1 cellular context compared by ENCODE assay signal in the genomic region with DNA sequence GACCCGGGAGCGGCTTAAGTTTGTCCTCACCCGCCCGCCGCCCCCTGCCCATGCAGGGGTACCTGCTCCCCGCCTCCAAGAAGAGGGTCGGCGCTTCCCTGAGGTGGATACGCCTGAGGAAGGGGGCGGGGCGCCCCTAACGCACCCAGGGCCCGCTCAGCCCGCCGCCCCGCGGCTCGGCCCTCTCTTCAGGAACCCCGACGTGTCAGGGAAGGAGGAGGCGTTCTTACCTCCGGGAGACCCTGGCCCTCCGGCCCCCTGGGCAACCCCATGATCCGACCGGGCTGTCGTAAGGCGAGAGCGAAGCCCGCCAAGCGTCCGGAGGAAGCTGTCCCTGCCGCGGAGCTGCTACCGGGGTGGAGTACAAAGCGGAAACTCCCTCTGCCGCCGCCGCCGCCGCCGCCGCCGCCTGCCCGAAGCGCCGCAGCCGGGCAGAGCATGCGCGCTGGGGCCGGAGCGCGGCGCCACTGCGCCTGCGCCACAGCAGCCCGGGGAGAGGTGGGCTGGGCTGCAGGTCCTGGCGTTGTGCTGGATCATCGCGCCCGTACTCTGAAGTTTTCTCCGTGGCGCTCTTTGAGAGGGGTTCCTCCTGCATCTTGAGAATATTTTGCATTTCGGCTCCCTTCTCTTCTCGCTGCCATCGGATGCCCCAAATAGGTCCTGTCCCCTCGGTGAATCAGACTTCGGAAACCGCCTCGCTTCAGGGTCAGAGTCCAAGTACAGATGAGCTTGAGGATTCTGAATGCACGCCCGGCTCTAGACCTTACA.
TF ChIP-seq lines count a peak whose summit lies in the region.

A gene with protein sequence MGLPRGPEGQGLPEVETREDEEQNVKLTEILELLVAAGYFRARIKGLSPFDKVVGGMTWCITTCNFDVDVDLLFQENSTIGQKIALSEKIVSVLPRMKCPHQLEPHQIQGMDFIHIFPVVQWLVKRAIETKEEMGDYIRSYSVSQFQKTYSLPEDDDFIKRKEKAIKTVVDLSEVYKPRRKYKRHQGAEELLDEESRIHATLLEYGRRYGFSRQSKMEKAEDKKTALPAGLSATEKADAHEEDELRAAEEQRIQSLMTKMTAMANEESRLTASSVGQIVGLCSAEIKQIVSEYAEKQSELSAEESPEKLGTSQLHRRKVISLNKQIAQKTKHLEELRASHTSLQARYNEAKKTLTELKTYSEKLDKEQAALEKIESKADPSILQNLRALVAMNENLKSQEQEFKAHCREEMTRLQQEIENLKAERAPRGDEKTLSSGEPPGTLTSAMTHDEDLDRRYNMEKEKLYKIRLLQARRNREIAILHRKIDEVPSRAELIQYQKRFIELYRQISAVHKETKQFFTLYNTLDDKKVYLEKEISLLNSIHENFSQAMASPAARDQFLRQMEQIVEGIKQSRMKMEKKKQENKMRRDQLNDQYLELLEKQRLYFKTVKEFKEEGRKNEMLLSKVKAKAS (minus strand): TSS at position 347 of the 768 bp plus-strand sequence. CDS start 75 bp downstream, at position 272.

TF ChIP-seq in HepG2, 621 proteins besides CTCF, POLR2A, EP300 and RAD21 (continued from another document and continues in another):
- TF ChIP-seq, protein P1, sequence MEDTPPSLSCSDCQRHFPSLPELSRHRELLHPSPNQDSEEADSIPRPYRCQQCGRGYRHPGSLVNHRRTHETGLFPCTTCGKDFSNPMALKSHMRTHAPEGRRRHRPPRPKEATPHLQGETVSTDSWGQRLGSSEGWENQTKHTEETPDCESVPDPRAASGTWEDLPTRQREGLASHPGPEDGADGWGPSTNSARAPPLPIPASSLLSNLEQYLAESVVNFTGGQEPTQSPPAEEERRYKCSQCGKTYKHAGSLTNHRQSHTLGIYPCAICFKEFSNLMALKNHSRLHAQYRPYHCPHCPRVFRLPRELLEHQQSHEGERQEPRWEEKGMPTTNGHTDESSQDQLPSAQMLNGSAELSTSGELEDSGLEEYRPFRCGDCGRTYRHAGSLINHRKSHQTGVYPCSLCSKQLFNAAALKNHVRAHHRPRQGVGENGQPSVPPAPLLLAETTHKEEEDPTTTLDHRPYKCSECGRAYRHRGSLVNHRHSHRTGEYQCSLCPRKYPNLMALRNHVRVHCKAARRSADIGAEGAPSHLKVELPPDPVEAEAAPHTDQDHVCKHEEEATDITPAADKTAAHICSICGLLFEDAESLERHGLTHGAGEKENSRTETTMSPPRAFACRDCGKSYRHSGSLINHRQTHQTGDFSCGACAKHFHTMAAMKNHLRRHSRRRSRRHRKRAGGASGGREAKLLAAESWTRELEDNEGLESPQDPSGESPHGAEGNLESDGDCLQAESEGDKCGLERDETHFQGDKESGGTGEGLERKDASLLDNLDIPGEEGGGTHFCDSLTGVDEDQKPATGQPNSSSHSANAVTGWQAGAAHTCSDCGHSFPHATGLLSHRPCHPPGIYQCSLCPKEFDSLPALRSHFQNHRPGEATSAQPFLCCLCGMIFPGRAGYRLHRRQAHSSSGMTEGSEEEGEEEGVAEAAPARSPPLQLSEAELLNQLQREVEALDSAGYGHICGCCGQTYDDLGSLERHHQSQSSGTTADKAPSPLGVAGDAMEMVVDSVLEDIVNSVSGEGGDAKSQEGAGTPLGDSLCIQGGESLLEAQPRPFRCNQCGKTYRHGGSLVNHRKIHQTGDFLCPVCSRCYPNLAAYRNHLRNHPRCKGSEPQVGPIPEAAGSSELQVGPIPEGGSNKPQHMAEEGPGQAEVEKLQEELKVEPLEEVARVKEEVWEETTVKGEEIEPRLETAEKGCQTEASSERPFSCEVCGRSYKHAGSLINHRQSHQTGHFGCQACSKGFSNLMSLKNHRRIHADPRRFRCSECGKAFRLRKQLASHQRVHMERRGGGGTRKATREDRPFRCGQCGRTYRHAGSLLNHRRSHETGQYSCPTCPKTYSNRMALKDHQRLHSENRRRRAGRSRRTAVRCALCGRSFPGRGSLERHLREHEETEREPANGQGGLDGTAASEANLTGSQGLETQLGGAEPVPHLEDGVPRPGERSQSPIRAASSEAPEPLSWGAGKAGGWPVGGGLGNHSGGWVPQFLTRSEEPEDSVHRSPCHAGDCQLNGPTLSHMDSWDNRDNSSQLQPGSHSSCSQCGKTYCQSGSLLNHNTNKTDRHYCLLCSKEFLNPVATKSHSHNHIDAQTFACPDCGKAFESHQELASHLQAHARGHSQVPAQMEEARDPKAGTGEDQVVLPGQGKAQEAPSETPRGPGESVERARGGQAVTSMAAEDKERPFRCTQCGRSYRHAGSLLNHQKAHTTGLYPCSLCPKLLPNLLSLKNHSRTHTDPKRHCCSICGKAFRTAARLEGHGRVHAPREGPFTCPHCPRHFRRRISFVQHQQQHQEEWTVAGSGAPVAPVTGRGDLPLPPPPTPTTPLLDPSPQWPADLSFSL (CRISPR knock-in tag; IDR thresholded peaks at IDR 0.05): no peak; the same call in 1 of the 2 replicates
- TF ChIP-seq, protein P2, sequence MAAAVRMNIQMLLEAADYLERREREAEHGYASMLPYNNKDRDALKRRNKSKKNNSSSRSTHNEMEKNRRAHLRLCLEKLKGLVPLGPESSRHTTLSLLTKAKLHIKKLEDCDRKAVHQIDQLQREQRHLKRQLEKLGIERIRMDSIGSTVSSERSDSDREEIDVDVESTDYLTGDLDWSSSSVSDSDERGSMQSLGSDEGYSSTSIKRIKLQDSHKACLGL (CRISPR knock-in tag; IDR thresholded peaks at IDR 0.05): peak; percentile 65; the same call in 1 of the 2 replicates
- TF ChIP-seq RBFOX2 (IDR thresholded peaks at IDR 0.05; ENCODE audit: low read depth, low read length) (peak; percentile 86; the same call in 1 of the 2 replicates), MED8 (CRISPR knock-in tag; IDR thresholded peaks at IDR 0.05; ENCODE audit: insufficient replicate concordance) (peak; percentile 23), JUNB (CRISPR knock-in tag; IDR thresholded peaks at IDR 0.05; ENCODE audit: borderline replicate concordance) (no peak), FOXK1 (CRISPR knock-in tag; IDR thresholded peaks at IDR 0.05; ENCODE audit: borderline replicate concordance, low read depth) (peak; percentile 26; the same call in 1 of the 2 replicates), PHF5A (CRISPR knock-in tag; IDR thresholded peaks at IDR 0.05; ENCODE audit: low read depth, unreplicated experiment) (no peak), JUN (CRISPR knock-in tag; IDR thresholded peaks at IDR 0.05) (peak; percentile 65; the same call in 1 of the 2 replicates), STAG1 (CRISPR knock-in tag; IDR thresholded peaks at IDR 0.05) (no peak), ZNF737 (CRISPR knock-in tag; IDR thresholded peaks at IDR 0.05; ENCODE audit: borderline replicate concordance) (no peak; the same call in 1 of the 2 replicates), ZMYM3 (CRISPR knock-in tag; IDR thresholded peaks at IDR 0.05) (peak; percentile 4; the same call in 1 of the 2 replicates), THAP11 (CRISPR knock-in tag; IDR thresholded peaks at IDR 0.05) (no peak; the same call in 1 of the 2 replicates), PHF8 (CRISPR knock-in tag; IDR thresholded peaks at IDR 0.05) (peak; percentile 86), ZNF720 (CRISPR knock-in tag; IDR thresholded peaks at IDR 0.05) (no peak), BRD4 (CRISPR knock-in tag; IDR thresholded peaks at IDR 0.05) (peak; percentile 56; the same call in 1 of the 2 replicates), ZNF670 (CRISPR knock-in tag; IDR thresholded peaks at IDR 0.05; ENCODE audit: borderline replicate concordance) (peak; percentile 28; the same call in 1 of the 2 replicates), ISL2 (CRISPR knock-in tag; IDR thresholded peaks at IDR 0.05) (peak; percentile 46)
- TF ChIP-seq, protein P3, sequence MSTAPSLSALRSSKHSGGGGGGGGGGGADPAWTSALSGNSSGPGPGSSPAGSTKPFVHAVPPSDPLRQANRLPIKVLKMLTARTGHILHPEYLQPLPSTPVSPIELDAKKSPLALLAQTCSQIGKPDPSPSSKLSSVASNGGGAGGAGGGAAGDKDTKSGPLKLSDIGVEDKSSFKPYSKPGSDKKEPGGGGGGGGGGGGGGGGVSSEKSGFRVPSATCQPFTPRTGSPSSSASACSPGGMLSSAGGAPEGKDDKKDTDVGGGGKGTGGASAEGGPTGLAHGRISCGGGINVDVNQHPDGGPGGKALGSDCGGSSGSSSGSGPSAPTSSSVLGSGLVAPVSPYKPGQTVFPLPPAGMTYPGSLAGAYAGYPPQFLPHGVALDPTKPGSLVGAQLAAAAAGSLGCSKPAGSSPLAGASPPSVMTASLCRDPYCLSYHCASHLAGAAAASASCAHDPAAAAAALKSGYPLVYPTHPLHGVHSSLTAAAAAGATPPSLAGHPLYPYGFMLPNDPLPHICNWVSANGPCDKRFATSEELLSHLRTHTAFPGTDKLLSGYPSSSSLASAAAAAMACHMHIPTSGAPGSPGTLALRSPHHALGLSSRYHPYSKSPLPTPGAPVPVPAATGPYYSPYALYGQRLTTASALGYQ (CRISPR knock-in tag; IDR thresholded peaks at IDR 0.05): peak; percentile 25; the same call in 1 of the 2 replicates
- TF ChIP-seq, protein P4, sequence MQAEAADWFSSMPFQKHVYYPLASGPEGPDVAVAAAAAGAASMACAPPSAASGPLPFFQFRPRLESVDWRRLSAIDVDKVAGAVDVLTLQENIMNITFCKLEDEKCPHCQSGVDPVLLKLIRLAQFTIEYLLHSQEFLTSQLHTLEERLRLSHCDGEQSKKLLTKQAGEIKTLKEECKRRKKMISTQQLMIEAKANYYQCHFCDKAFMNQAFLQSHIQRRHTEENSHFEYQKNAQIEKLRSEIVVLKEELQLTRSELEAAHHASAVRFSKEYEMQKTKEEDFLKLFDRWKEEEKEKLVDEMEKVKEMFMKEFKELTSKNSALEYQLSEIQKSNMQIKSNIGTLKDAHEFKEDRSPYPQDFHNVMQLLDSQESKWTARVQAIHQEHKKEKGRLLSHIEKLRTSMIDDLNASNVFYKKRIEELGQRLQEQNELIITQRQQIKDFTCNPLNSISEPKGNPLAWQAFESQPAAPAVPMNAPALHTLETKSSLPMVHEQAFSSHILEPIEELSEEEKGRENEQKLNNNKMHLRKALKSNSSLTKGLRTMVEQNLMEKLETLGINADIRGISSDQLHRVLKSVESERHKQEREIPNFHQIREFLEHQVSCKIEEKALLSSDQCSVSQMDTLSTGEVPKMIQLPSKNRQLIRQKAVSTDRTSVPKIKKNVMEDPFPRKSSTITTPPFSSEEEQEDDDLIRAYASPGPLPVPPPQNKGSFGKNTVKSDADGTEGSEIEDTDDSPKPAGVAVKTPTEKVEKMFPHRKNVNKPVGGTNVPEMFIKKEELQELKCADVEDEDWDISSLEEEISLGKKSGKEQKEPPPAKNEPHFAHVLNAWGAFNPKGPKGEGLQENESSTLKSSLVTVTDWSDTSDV (CRISPR knock-in tag; IDR thresholded peaks at IDR 0.05): no peak; the same call in 1 of the 2 replicates
- TF ChIP-seq, protein P5, sequence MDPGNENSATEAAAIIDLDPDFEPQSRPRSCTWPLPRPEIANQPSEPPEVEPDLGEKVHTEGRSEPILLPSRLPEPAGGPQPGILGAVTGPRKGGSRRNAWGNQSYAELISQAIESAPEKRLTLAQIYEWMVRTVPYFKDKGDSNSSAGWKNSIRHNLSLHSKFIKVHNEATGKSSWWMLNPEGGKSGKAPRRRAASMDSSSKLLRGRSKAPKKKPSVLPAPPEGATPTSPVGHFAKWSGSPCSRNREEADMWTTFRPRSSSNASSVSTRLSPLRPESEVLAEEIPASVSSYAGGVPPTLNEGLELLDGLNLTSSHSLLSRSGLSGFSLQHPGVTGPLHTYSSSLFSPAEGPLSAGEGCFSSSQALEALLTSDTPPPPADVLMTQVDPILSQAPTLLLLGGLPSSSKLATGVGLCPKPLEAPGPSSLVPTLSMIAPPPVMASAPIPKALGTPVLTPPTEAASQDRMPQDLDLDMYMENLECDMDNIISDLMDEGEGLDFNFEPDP (CRISPR knock-in tag; conservative IDR thresholded peaks at IDR 0.05): no peak
- TF ChIP-seq, protein P6, sequence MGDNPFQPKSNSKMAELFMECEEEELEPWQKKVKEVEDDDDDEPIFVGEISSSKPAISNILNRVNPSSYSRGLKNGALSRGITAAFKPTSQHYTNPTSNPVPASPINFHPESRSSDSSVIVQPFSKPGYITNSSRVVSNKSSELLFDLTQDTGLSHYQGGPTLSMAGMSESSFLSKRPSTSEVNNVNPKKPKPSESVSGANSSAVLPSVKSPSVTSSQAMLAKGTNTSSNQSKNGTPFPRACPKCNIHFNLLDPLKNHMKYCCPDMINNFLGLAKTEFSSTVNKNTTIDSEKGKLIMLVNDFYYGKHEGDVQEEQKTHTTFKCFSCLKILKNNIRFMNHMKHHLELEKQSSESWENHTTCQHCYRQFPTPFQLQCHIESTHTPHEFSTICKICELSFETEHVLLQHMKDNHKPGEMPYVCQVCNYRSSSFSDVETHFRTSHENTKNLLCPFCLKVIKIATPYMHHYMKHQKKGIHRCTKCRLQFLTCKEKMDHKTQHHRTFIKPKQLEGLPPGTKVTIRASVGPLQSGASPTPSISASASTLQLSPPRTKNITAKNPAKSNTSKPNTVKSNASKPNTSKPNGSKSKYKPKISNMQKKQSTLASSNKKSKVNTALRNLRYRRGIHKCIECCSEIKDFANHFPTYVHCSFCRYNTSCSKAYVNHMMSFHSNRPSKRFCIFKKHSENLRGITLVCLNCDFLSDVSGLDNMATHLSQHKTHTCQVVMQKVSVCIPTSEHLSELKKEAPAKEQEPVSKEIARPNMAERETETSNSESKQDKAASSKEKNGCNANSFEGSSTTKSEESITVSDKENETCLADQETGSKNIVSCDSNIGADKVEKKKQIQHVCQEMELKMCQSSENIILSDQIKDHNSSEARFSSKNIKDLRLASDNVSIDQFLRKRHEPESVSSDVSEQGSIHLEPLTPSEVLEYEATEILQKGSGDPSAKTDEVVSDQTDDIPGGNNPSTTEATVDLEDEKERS (CRISPR knock-in tag; IDR thresholded peaks at IDR 0.05): no peak
- TF ChIP-seq, protein P7, sequence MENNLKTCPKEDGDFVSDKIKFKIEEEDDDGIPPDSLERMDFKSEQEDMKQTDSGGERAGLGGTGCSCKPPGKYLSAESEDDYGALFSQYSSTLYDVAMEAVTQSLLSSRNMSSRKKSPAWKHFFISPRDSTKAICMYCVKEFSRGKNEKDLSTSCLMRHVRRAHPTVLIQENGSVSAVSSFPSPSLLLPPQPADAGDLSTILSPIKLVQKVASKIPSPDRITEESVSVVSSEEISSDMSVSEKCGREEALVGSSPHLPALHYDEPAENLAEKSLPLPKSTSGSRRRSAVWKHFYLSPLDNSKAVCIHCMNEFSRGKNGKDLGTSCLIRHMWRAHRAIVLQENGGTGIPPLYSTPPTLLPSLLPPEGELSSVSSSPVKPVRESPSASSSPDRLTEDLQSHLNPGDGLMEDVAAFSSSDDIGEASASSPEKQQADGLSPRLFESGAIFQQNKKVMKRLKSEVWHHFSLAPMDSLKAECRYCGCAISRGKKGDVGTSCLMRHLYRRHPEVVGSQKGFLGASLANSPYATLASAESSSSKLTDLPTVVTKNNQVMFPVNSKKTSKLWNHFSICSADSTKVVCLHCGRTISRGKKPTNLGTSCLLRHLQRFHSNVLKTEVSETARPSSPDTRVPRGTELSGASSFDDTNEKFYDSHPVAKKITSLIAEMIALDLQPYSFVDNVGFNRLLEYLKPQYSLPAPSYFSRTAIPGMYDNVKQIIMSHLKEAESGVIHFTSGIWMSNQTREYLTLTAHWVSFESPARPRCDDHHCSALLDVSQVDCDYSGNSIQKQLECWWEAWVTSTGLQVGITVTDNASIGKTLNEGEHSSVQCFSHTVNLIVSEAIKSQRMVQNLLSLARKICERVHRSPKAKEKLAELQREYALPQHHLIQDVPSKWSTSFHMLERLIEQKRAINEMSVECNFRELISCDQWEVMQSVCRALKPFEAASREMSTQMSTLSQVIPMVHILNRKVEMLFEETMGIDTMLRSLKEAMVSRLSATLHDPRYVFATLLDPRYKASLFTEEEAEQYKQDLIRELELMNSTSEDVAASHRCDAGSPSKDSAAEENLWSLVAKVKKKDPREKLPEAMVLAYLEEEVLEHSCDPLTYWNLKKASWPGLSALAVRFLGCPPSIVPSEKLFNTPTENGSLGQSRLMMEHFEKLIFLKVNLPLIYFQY (CRISPR knock-in tag; IDR thresholded peaks at IDR 0.05; ENCODE audit: borderline replicate concordance): peak; percentile 30; the same call in 1 of the 2 replicates
- TF ChIP-seq, protein P8, sequence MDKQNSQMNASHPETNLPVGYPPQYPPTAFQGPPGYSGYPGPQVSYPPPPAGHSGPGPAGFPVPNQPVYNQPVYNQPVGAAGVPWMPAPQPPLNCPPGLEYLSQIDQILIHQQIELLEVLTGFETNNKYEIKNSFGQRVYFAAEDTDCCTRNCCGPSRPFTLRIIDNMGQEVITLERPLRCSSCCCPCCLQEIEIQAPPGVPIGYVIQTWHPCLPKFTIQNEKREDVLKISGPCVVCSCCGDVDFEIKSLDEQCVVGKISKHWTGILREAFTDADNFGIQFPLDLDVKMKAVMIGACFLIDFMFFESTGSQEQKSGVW (CRISPR knock-in tag; IDR thresholded peaks at IDR 0.05; ENCODE audit: borderline replicate concordance): no peak
